In genomic region chr15:41629436-41629835, GRCh38 we compare ENCODE assay signal across 17 cellular contexts. TPM values are rescaled to one million over a fixed set of nuclear protein-coding genes. Genes with fewer than 3 reads are reported as not detected.
A peak's percentile ranks its signal among the peaks of the same experiment; 100 is the strongest.
DNase-seq lines count a peak whose midpoint lies in the region; ATAC-seq and TF ChIP-seq lines count a peak whose summit lies in the region.
"Had no signal": no experiment of that assay in that cellular context is flagged by ENCODE, and none has a peak within 500 bp of the region (broad histone marks: within the 10 kb centered on the region; RNA-seq: fewer than 3 reads in every experiment).

No MANE protein-coding gene starts in this region.

- no peaks in the 10 kb centered on the region for H3K9me3 ChIP-seq in HUES48 (ENCODE audit: control insufficient read depth, insufficient read depth, low read length)
- no peaks in the 10 kb centered on the region for H3K9me3 ChIP-seq in neural cell (ENCODE audit: low read length)
- no peaks in the 10 kb centered on the region for H3K9me3 ChIP-seq in uterus
- H3K9me3 ChIP-seq: MG63 had no signal

- H3K4me3 ChIP-seq in HUES48 (ENCODE audit: low read depth, low read length) (no peak overlapping the region), neural cell (ENCODE audit: low read length) (no peak overlapping the region), uterus (no peak overlapping the region)
- H3K4me3 ChIP-seq: MG63 had no signal

- H3K36me3 ChIP-seq in HUES48 (ENCODE audit: control insufficient read depth, insufficient read depth, low read length) (no peaks in the 10 kb centered on the region), neural cell (ENCODE audit: insufficient read depth, low read length) (no peaks in the 10 kb centered on the region), uterus (no peaks in the 10 kb centered on the region)
- H3K36me3 ChIP-seq: MG63 had no signal

- peak overlapping the region; percentile 63 for H3K27ac ChIP-seq in HUES48 (ENCODE audit: low read depth, low read length)
- H3K27ac ChIP-seq in neural cell (ENCODE audit: low read length): peak overlapping the region; percentile 35
- H3K27ac ChIP-seq in uterus: no peak overlapping the region

- H3K27me3 Mint-ChIP-seq in WTC11 (ENCODE audit: low read depth): no peaks in the 10 kb centered on the region
- no peaks in the 10 kb centered on the region for H3K27me3 Mint-ChIP-seq in activated T-helper 2 cell treated with anti-CD3 and anti-CD28 coated beads, Interferon-gamma antibody, Interleukin-2, Interleukin-4, amounts not matched to agents 10 μg/mL and 5 μg/mL and 100 μg/mL, durations not matched to agents 14 hours and 24 hours and 36 hours (ENCODE audit: low read depth)

- CTCF ChIA-PET in WTC11 (lab: Charles Lee): interaction anchor here (1.3 kb wide), 1 partner anchor 26 kb away, joined by 10 read pairs; no protein-coding TSS in a partner anchor

- POLR2A ChIA-PET in WTC11 (lab: Charles Lee): no interaction called here

- no peaks in the 10 kb centered on the region for H3K9me3 Mint-ChIP-seq in WTC11
- no peaks in the 10 kb centered on the region for H3K9me3 Mint-ChIP-seq in stimulated activated effector memory CD8-positive, alpha-beta T cell treated with anti-CD3 and anti-CD28 coated beads, Interleukin-12 subunit alpha, Interleukin-12 subunit beta, amount 100 ng/mL, for 72 hours
- no peaks in the 10 kb centered on the region for H3K9me3 Mint-ChIP-seq in activated T-helper 2 cell treated with anti-CD3 and anti-CD28 coated beads, Interferon-gamma antibody, Interleukin-2, Interleukin-4, amounts not matched to agents 10 μg/mL and 5 μg/mL and 100 μg/mL, durations not matched to agents 14 hours and 24 hours and 36 hours
- H3K9me3 Mint-ChIP-seq: CD8-positive, alpha-beta T cell; HFFc6 had no signal

- H3F3A ChIP-seq in neural cell (ENCODE audit: insufficient read depth, low read length, poor library complexity, severe bottlenecking): no peaks in the 10 kb centered on the region

- H3K4me1 ChIP-seq in HUES48 (ENCODE audit: control insufficient read depth, insufficient read depth, low read length) (peaks cover 38% of the 10 kb centered on the region), uterus (no peaks in the 10 kb centered on the region)

- H3K36me3 Mint-ChIP-seq in WTC11: no peaks in the 10 kb centered on the region
- H3K36me3 Mint-ChIP-seq in stimulated activated effector memory CD8-positive, alpha-beta T cell treated with anti-CD3 and anti-CD28 coated beads, Interleukin-12 subunit alpha, Interleukin-12 subunit beta, amount 100 ng/mL, for 72 hours: no peaks in the 10 kb centered on the region
- no peaks in the 10 kb centered on the region for H3K36me3 Mint-ChIP-seq in activated T-helper 2 cell treated with anti-CD3 and anti-CD28 coated beads, Interferon-gamma antibody, Interleukin-2, Interleukin-4, amounts not matched to agents 10 μg/mL and 5 μg/mL and 100 μg/mL, durations not matched to agents 14 hours and 24 hours and 36 hours (ENCODE audit: low read depth)
- H3K36me3 Mint-ChIP-seq: CD8-positive, alpha-beta T cell had no signal

- no peak overlapping the region for H2AFZ ChIP-seq in neural cell (ENCODE audit: low read depth, low read length)

- no peaks in the 10 kb centered on the region for H3K9me2 ChIP-seq in neural cell (ENCODE audit: insufficient read depth, low read length)

- H3K9ac ChIP-seq in HUES48 (ENCODE audit: low read depth, low read length): no peak overlapping the region
- no peak overlapping the region for H3K9ac ChIP-seq in neural cell (ENCODE audit: low read length)

- no peak for TF ChIP-seq RAD21 in neural cell (conservative IDR thresholded peaks at IDR 0.05)

- TF ChIP-seq CTCF in WTC11 (IDR thresholded peaks at IDR 0.05) (no peak), neural cell (IDR thresholded peaks at IDR 0.05; ENCODE audit: poor library complexity, severe bottlenecking) (no peak), uterus (IDR thresholded peaks at IDR 0.05) (no peak)

- ATAC-seq in WTC11 (peak; percentile 18; the same call in 1 of the 2 replicates), HG03571 (IDR thresholded peaks at IDR 0.05; ENCODE audit: unreplicated experiment) (no peak)
- no peak for ATAC-seq in stimulated activated effector memory CD8-positive, alpha-beta T cell treated with anti-CD3 and anti-CD28 coated beads, Interleukin-12 subunit alpha, Interleukin-12 subunit beta, amount 100 ng/mL, for 72 hours
- ATAC-seq: CD8-positive, alpha-beta T cell had no signal

- H3K27ac Mint-ChIP-seq in WTC11: no peak overlapping the region
- H3K27ac Mint-ChIP-seq in stimulated activated effector memory CD8-positive, alpha-beta T cell treated with anti-CD3 and anti-CD28 coated beads, Interleukin-12 subunit alpha, Interleukin-12 subunit beta, amount 100 ng/mL, for 72 hours: no peak overlapping the region
- H3K27ac Mint-ChIP-seq in activated T-helper 2 cell treated with anti-CD3 and anti-CD28 coated beads, Interferon-gamma antibody, Interleukin-2, Interleukin-4, amounts not matched to agents 10 μg/mL and 5 μg/mL and 100 μg/mL, durations not matched to agents 14 hours and 24 hours and 36 hours: no peak overlapping the region
- H3K27ac Mint-ChIP-seq: HFFc6 had no signal

- H3K27me3 ChIP-seq in HUES48 (ENCODE audit: control insufficient read depth, insufficient read depth, low read length): no peaks in the 10 kb centered on the region
- no peaks in the 10 kb centered on the region for H3K27me3 ChIP-seq in neural cell (ENCODE audit: insufficient read depth, low read depth, low read length)
- H3K27me3 ChIP-seq in uterus: no peaks in the 10 kb centered on the region
- H3K27me3 ChIP-seq: MG63 had no signal

- no peak for TF ChIP-seq EP300 in neural cell (conservative IDR thresholded peaks at IDR 0.05; ENCODE audit: poor library complexity, severe bottlenecking)

- H3K79me2 ChIP-seq in neural cell (replicated peaks; ENCODE audit: insufficient read depth, low read length): no peaks in the 10 kb centered on the region

- no peak for TF ChIP-seq POLR2A in uterus (IDR thresholded peaks at IDR 0.05)

- no peaks in the 10 kb centered on the region for H4K20me1 ChIP-seq in neural cell (ENCODE audit: insufficient read depth)

- H3K4me3 Mint-ChIP-seq in WTC11: no peak overlapping the region
- no peak overlapping the region for H3K4me3 Mint-ChIP-seq in stimulated activated effector memory CD8-positive, alpha-beta T cell treated with anti-CD3 and anti-CD28 coated beads, Interleukin-12 subunit alpha, Interleukin-12 subunit beta, amount 100 ng/mL, for 72 hours
- H3K4me3 Mint-ChIP-seq in activated T-helper 2 cell treated with anti-CD3 and anti-CD28 coated beads, Interferon-gamma antibody, Interleukin-2, Interleukin-4, amounts not matched to agents 10 μg/mL and 5 μg/mL and 100 μg/mL, durations not matched to agents 14 hours and 24 hours and 36 hours (ENCODE audit: low read depth): no peak overlapping the region
- H3K4me3 Mint-ChIP-seq: CD8-positive, alpha-beta T cell; HFFc6 had no signal

- no peak overlapping the region for H3K4me2 ChIP-seq in neural cell (ENCODE audit: low read length)

- intact Hi-C loops in activated T-helper 2 cell treated with anti-CD3 and anti-CD28 coated beads, Interferon-gamma antibody, Interleukin-2, Interleukin-4, amounts not matched to agents 10 μg/mL and 5 μg/mL and 100 μg/mL, durations not matched to agents 14 hours and 24 hours and 36 hours (cut with micrococcal nuclease): no loop called here
- intact Hi-C loops in uterus (cut with DNase I; ENCODE audit: low total_unique reads): no loop called here

- peaks cover 40% of the 10 kb centered on the region for H3K4me1 Mint-ChIP-seq in WTC11
- peaks cover 2% of the 10 kb centered on the region for H3K4me1 Mint-ChIP-seq in stimulated activated effector memory CD8-positive, alpha-beta T cell treated with anti-CD3 and anti-CD28 coated beads, Interleukin-12 subunit alpha, Interleukin-12 subunit beta, amount 100 ng/mL, for 72 hours
- H3K4me1 Mint-ChIP-seq in activated T-helper 2 cell treated with anti-CD3 and anti-CD28 coated beads, Interferon-gamma antibody, Interleukin-2, Interleukin-4, amounts not matched to agents 10 μg/mL and 5 μg/mL and 100 μg/mL, durations not matched to agents 14 hours and 24 hours and 36 hours (ENCODE audit: low read depth): peaks cover 9% of the 10 kb centered on the region

- DNase-seq in Daoy (ENCODE audit: low read depth) (peak; percentile 11), WTC11 (ENCODE audit: low spot score) (no peak), uterus (no peak)
- DNase-seq in stimulated activated effector memory CD8-positive, alpha-beta T cell treated with anti-CD3 and anti-CD28 coated beads, Interleukin-12 subunit alpha, Interleukin-12 subunit beta, amount 100 ng/mL, for 72 hours (ENCODE audit: low spot score in 2 of 2): no peak
- DNase-seq in activated T-helper 2 cell treated with anti-CD3 and anti-CD28 coated beads, Interferon-gamma antibody, Interleukin-2, Interleukin-4, amounts not matched to agents 10 μg/mL and 5 μg/mL and 100 μg/mL, durations not matched to agents 14 hours and 24 hours and 36 hours (ENCODE audit: low spot score): no peak
- DNase-seq: CD8-positive, alpha-beta T cell; DMS79; HFFc6; MG63; NCI-H1105; NCI-H1694 treated with DMSO at 0.1 percent for 48 hours; NCI-H226; NCI-H524 treated with DMSO at 0.1 percent for 48 hours; NK-92 treated with Interleukin-12 subunit alpha and Interleukin-12 subunit beta, amount 100 ng/mL, for 24 hours had no signal

TF ChIP-seq in WTC11, 78 proteins besides CTCF, POLR2A, EP300 and RAD21 (continues in another document):
- TF ChIP-seq, protein P1, sequence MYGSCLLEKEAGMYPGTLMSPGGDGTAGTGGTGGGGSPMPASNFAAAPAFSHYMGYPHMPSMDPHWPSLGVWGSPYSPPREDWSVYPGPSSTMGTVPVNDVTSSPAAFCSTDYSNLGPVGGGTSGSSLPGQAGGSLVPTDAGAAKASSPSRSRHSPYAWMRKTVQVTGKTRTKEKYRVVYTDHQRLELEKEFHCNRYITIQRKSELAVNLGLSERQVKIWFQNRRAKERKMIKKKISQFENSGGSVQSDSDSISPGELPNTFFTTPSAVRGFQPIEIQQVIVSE (CRISPR knock-in tag; IDR thresholded peaks at IDR 0.05; ENCODE audit: borderline replicate concordance): no peak
- TF ChIP-seq NFE2L1 (CRISPR knock-in tag; IDR thresholded peaks at IDR 0.05): no peak

TF ChIP-seq in neural cell, 6 proteins besides CTCF, POLR2A, EP300 and RAD21 (continues in another document):
- no peak for TF ChIP-seq EZH2 (IDR thresholded peaks at IDR 0.05; ENCODE audit: borderline replicate concordance, insufficient read depth, low read length, poor library complexity, severe bottlenecking)
- no peak for TF ChIP-seq SMC3 (conservative IDR thresholded peaks at IDR 0.05; ENCODE audit: poor library complexity)
- no peak for TF ChIP-seq POLR2AphosphoS5 (IDR thresholded peaks at IDR 0.05)
- TF ChIP-seq TAF1 (IDR thresholded peaks at IDR 0.05; ENCODE audit: low read depth): no peak
- no peak for TF ChIP-seq MXI1 (conservative IDR thresholded peaks at IDR 0.05; ENCODE audit: poor library complexity, severe bottlenecking)

RNA-seq across cellular contexts. Expression of gene MGA, which starts 30.8 kb away (rescaled TPM):
- 28.2 and 36.2 TPM in 2 replicates for total RNA-seq in Daoy (2014; rRNA removed; shearing (Covaris generic))
- total RNA-seq in WTC11 (2021): 35.9 to 36.9 TPM (median 36.4 TPM) in 3 replicates
- 10.6 and 13.2 TPM in 2 replicates for polyA plus RNA-seq in neural cell
- polyA minus RNA-seq in neural cell: 108 and 148 TPM in 2 replicates
- 37.7 and 38.2 TPM in 2 replicates for total RNA-seq in activated T-helper 2 cell treated with anti-CD3 and anti-CD28 coated beads, Interferon-gamma antibody, Interleukin-2, Interleukin-4, amounts not matched to agents 10 μg/mL and 5 μg/mL and 100 μg/mL, durations not matched to agents 14 hours and 24 hours and 36 hours
- 100 to 1,000 TPM in 2 of 4 donors, 10 to 100 TPM in 2; 54.8 to 156 (median 114) TPM for total RNA-seq in uterus

Comparison
In these comparisons a context has a peak if more than half of its experiments do, and no peak if none do; other contexts are left out.
1. H3K27ac ChIP-seq: peak in HUES48 (single experiment) and neural cell (single experiment); none in uterus (0 of 2).